In the genomic region with DNA sequence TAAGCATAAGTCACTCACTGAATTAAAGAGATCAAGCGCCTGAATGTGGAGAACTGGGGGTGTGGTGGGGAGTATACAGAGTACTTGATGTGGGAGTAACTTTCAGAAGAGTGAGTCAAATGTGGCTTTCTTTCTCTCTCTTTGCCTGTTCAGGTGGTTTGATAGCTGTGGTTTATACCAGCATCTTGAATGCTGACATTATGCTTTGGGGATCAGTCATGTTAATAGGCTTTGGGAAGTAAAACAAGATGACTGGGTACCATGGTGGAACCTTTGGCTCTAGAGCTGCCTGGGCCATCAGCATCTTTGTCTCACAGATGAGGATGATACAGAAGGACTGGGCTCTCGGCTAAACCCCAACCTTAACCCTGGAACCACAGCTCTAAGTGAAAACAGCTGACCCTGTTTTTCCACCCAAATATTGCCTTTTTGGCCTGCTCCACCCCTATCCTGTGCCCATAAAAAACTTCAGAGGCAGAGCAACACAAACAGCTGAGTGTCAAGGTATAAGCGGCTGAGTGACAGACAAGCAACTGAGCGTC, we compare ENCODE assay signal across 15 cellular contexts. TPM values are rescaled to one million over a fixed set of nuclear protein-coding genes. Genes with fewer than 3 reads are reported as not detected.
DNase-seq lines count a peak whose midpoint lies in the region; ATAC-seq, FAIRE-seq and TF ChIP-seq lines count a peak whose summit lies in the region.
"Had no signal": no experiment of that assay in that cellular context is flagged by ENCODE, and none has a peak within 500 bp of the region (broad histone marks: within the 10 kb centered on the region; RNA-seq: fewer than 3 reads in every experiment).

No MANE protein-coding gene starts in this region.

- H3K36me3 ChIP-seq in OCI-LY3 (replicated peaks; ENCODE audit: low read depth, low read length), result peaks cover 75% of the 10 kb centered on the region
- H3K36me3 ChIP-seq: gastroesophageal sphincter, ovary had no signal

- TF ChIP-seq CTCF in OCI-LY3 (IDR thresholded peaks at IDR 0.05; ENCODE audit: low read depth, low read length), result no peak

- H3K36me3 Mint-ChIP-seq in activated naive CD4-positive, alpha-beta T cell treated with anti-CD3 and anti-CD28 coated beads, Interleukin-2, amount 50 U/mL, for 72 hours, result no peaks in the 10 kb centered on the region
- H3K36me3 Mint-ChIP-seq: CD4-positive, CD25-positive, alpha-beta regulatory T cell; memory B cell had no signal

- peak overlapping the region; percentile 34; the same call in 1 of the 2 replicates for H3K9ac ChIP-seq in OCI-LY3 (ENCODE audit: low read length)

- H3K9me3 Mint-ChIP-seq in activated naive CD4-positive, alpha-beta T cell treated with anti-CD3 and anti-CD28 coated beads, Interleukin-2, amount 50 U/mL, for 72 hours, result no peaks in the 10 kb centered on the region
- H3K9me3 Mint-ChIP-seq: memory B cell had no signal

- peaks cover 84% of the 10 kb centered on the region for H4K20me1 ChIP-seq in OCI-LY3 (ENCODE audit: insufficient read depth, low read length)

- H3K4me1 ChIP-seq in OCI-LY3 (ENCODE audit: low read length), result peaks cover 48% of the 10 kb centered on the region
- H3K4me1 ChIP-seq: gastroesophageal sphincter had no signal

- peak; percentile 89 to 95 for ATAC-seq in activated naive CD4-positive, alpha-beta T cell treated with anti-CD3 and anti-CD28 coated beads, Interleukin-2, amount 50 U/mL, for 72 hours
- no peak for ATAC-seq in HG03135 (IDR thresholded peaks at IDR 0.05; ENCODE audit: unreplicated experiment)
- ATAC-seq: gastroesophageal sphincter, Panc1 had no signal

- peak; percentile 76 for FAIRE-seq in GM18507 (lab: Jason Lieb, UNC)

- no peaks in the 10 kb centered on the region for H3K27me3 ChIP-seq in OCI-LY3 (ENCODE audit: low read depth, low read length)
- H3K27me3 ChIP-seq: ovary had no signal

- H3K79me2 ChIP-seq in OCI-LY3 (ENCODE audit: low read length), result peaks cover 92% of the 10 kb centered on the region

- H3K9me3 ChIP-seq in OCI-LY3 (ENCODE audit: insufficient read depth, low read length), result no peaks in the 10 kb centered on the region
- H3K9me3 ChIP-seq: gastroesophageal sphincter, ovary had no signal

- H3K27ac ChIP-seq in OCI-LY3 (ENCODE audit: low read length), result peak overlapping the region; percentile 39
- H3K27ac ChIP-seq: gastroesophageal sphincter, ovary had no signal

- H3K4me3 ChIP-seq in OCI-LY3 (ENCODE audit: low read length), result peak overlapping the region; percentile 81
- H3K4me3 ChIP-seq: gastroesophageal sphincter, ovary had no signal

- peak overlapping the region; percentile 27 to 75 for H3K27ac Mint-ChIP-seq in activated naive CD4-positive, alpha-beta T cell treated with anti-CD3 and anti-CD28 coated beads, Interleukin-2, amount 50 U/mL, for 72 hours
- H3K27ac Mint-ChIP-seq: CD4-positive, CD25-positive, alpha-beta regulatory T cell; endodermal cell; memory B cell had no signal

- H2AFZ ChIP-seq in OCI-LY3 (ENCODE audit: low read depth, low read length), result no peak overlapping the region

- DNase-seq in GM18507 (ENCODE audit: extremely low spot score, insufficient read length, low read depth) (no peak), NCI-H1105 treated with DMSO at 0.1 percent for 48 hours (lab: John Stamatoyannopoulos, UW) (no peak)
- DNase-seq in activated naive CD4-positive, alpha-beta T cell treated with anti-CD3 and anti-CD28 coated beads, Interleukin-2, amount 50 U/mL, for 72 hours (ENCODE audit: low spot score in 2 of 2), result peak in 1 of 2 donors; percentile 56
- DNase-seq in stimulated activated CD4-positive, alpha-beta T cell treated with anti-CD3 and anti-CD28 coated beads, TNF-alpha, amount 100 ng/mL, for 48 hours (ENCODE audit: low read depth in 3 of 3), result peak; percentile 17 to 43 (median 34)
- no peak for DNase-seq in effector CD8-positive, alpha-beta T cell (lab: John Stamatoyannopoulos, UW)
- DNase-seq: endodermal cell, NCI-H1417 treated with DMSO at 0.1 percent for 48 hours, NCI-H524, ovary had no signal

- H3K4me2 ChIP-seq in OCI-LY3 (ENCODE audit: low read length), result peak overlapping the region; percentile 98

RNA-seq across cellular contexts. Expression of a gene that starts 58.2 kb away (rescaled TPM):
- under 1 TPM; 0.39 to 0.61 TPM for total RNA-seq in activated naive CD4-positive, alpha-beta T cell treated with anti-CD3 and anti-CD28 coated beads, Interleukin-2, amount 50 U/mL, for 72 hours

Comparison
In these comparisons a context has a peak if more than half of its experiments do, and no peak if none do; other contexts are left out.
1. DNase-seq: peak in stimulated activated CD4-positive, alpha-beta T cell treated with anti-CD3 and anti-CD28 coated beads, TNF-alpha, amount 100 ng/mL, for 48 hours (3 of 3); none in GM18507 (single experiment), effector CD8-positive, alpha-beta T cell (single experiment) and NCI-H1105 treated with DMSO at 0.1 percent for 48 hours (single experiment).